In genomic region chr16:80518436-80518835, GRCh38 we compare ENCODE assay signal across 13 cellular contexts. TPM values are rescaled to one million over a fixed set of nuclear protein-coding genes. Genes with fewer than 3 reads are reported as not detected.
DNase-seq lines count a peak whose midpoint lies in the region; ATAC-seq, FAIRE-seq and TF ChIP-seq lines count a peak whose summit lies in the region.
"Had no signal": no experiment of that assay in that cellular context is flagged by ENCODE, and none has a peak within 500 bp of the region (broad histone marks: within the 10 kb centered on the region; RNA-seq: fewer than 3 reads in every experiment).

No MANE protein-coding gene starts in this region.

- POLR2A ChIA-PET in GM12878 (lab: Charles Lee), result no interaction called here

- H3K27me3 Mint-ChIP-seq in stimulated activated memory B cell treated with anti-CD40 and anti-IgM and Interleukin-4, amounts not matched to agents 10 μg/mL and 1 μg/mL and 100 μg/mL, for 72 hours, result peaks cover 14% of the 10 kb centered on the region

- no peak overlapping the region for H2AFZ ChIP-seq in mammary epithelial cell (ENCODE audit: low read depth, low read length)
- H2AFZ ChIP-seq in GM12878 (ENCODE audit: control insufficient read depth, low read depth, low read length), result no peak overlapping the region

- BruUV-seq in mammary epithelial cell (replicated peaks; lab: Mats Ljungman, UMichigan), result no TSS peak
- no TSS peak for BruUV-seq in GM12878 (replicated peaks; lab: Mats Ljungman, UMichigan)

- peak; percentile 7 for FAIRE-seq in GM12878 (lab: Jason Lieb, UNC)

- SMC1A ChIA-PET in GM12878 (lab: Charles Lee; ENCODE audit: uncharacterized antibody, unreplicated experiment), result no interaction called here

- H3K27ac Mint-ChIP-seq in stimulated activated memory B cell treated with anti-CD40 and anti-IgM and Interleukin-4, amounts not matched to agents 10 μg/mL and 1 μg/mL and 100 μg/mL, for 72 hours, result no peak overlapping the region

- no peak for TF ChIP-seq RAD21 in GM12878 (IDR thresholded peaks at IDR 0.05; ENCODE audit: insufficient read depth, low read depth, low read length)

- DNase-seq in mammary epithelial cell (peak; percentile 60), breast epithelium (ENCODE audit: low spot score in 2 of 2) (no peak), Peyer's patch (peak in 2 of 3 donors; percentile 59), GM12878 (ENCODE audit: low read depth, low spot score) (no peak), vagina (ENCODE audit: extremely low spot score in 2 of 2) (no peak), AML-193 (lab: John Stamatoyannopoulos, UW) (no peak), Kasumi-1 (lab: John Stamatoyannopoulos, UW) (no peak)
- DNase-seq: effector memory CD4-positive, alpha-beta T cell; NCI-H1417 treated with DMSO at 0.1 percent for 48 hours; T1000 had no signal

- no peaks in the 10 kb centered on the region for H3K9me3 ChIP-seq in mammary epithelial cell (replicated peaks; ENCODE audit: insufficient read depth, low read length)
- H3K9me3 ChIP-seq in breast epithelium, result no peaks in the 10 kb centered on the region
- no peaks in the 10 kb centered on the region for H3K9me3 ChIP-seq in Peyer's patch
- H3K9me3 ChIP-seq in GM12878 (replicated peaks; ENCODE audit: control insufficient read depth, insufficient read depth, low read length), result no peaks in the 10 kb centered on the region
- H3K9me3 ChIP-seq in vagina, result no peaks in the 10 kb centered on the region

- in situ Hi-C loops in mammary epithelial cell (cut with MboI; ENCODE audit: low sequenced_read_pairs in 2 of 2), result no loop called here
- in situ Hi-C loops in GM12878 (cut with MboI), result no loop called here

- RAD21 ChIA-PET in GM12878 (lab: Charles Lee; ENCODE audit: unreplicated experiment), result no interaction called here

- no peak overlapping the region for H3K9ac ChIP-seq in mammary epithelial cell (ENCODE audit: insufficient read depth, low read length)
- no peak overlapping the region for H3K9ac ChIP-seq in GM12878 (ENCODE audit: control insufficient read depth, insufficient read depth, low read length)

- TF ChIP-seq EP300 in GM12878 (IDR thresholded peaks at IDR 0.05; ENCODE audit: borderline replicate concordance in 1 of 2, control insufficient read depth in 1 of 2, low read depth in 2 of 2, low read length in 2 of 2), result no peak

- H3K4me3 Mint-ChIP-seq in stimulated activated memory B cell treated with anti-CD40 and anti-IgM and Interleukin-4, amounts not matched to agents 10 μg/mL and 1 μg/mL and 100 μg/mL, for 72 hours, result no peak overlapping the region

- H3K36me3 Mint-ChIP-seq in stimulated activated memory B cell treated with anti-CD40 and anti-IgM and Interleukin-4, amounts not matched to agents 10 μg/mL and 1 μg/mL and 100 μg/mL, for 72 hours, result no peaks in the 10 kb centered on the region

- TF ChIP-seq POLR2A in breast epithelium (IDR thresholded peaks at IDR 0.05), result no peak
- no peak for TF ChIP-seq POLR2A in Peyer's patch (IDR thresholded peaks at IDR 0.05)
- TF ChIP-seq POLR2A in GM12878 (IDR thresholded peaks at IDR 0.05; ENCODE audit: low read depth, low read length), result no peak
- no peak for TF ChIP-seq POLR2A in vagina (IDR thresholded peaks at IDR 0.05)

- H3K27ac ChIP-seq in mammary epithelial cell (ENCODE audit: insufficient read depth, low read depth, low read length) (no peak overlapping the region), breast epithelium (no peak overlapping the region), Peyer's patch (no peak overlapping the region), GM12878 (ENCODE audit: control insufficient read depth, insufficient read depth) (no peak overlapping the region), vagina (no peak overlapping the region)

- no peak for ATAC-seq in GM12878
- ATAC-seq in stimulated activated memory B cell treated with anti-CD40 and anti-IgM and Interleukin-4, amounts not matched to agents 10 μg/mL and 1 μg/mL and 100 μg/mL, for 72 hours, result peak; percentile 76
- ATAC-seq: sciatic nerve had no signal

- no peak for TF ChIP-seq CTCF in mammary epithelial cell (conservative IDR thresholded peaks at IDR 0.05 in 1 of 2, IDR thresholded peaks at IDR 0.05 in 1 of 2; ENCODE audit: extremely low read depth in 1 of 2, insufficient read depth in 1 of 2, low read depth in 1 of 2, low read length in 2 of 2)
- no peak for TF ChIP-seq CTCF in breast epithelium (IDR thresholded peaks at IDR 0.05)
- no peak for TF ChIP-seq CTCF in Peyer's patch (IDR thresholded peaks at IDR 0.05)
- no peak for TF ChIP-seq CTCF in GM12878 (IDR thresholded peaks at IDR 0.05 in 2 of 3, conservative IDR thresholded peaks at IDR 0.05 in 1 of 3; ENCODE audit: control insufficient read depth in 2 of 3, extremely low read depth in 1 of 3, insufficient read depth in 1 of 3, low read depth in 3 of 3, low read length in 3 of 3)
- no peak for TF ChIP-seq CTCF in vagina (IDR thresholded peaks at IDR 0.05)

- CTCF ChIA-PET in mammary epithelial cell (lab: Charles Lee; ENCODE audit: low non-redundant PET), result no interaction called here
- CTCF ChIA-PET in GM12878 (lab: Yijun Ruan, JAX), result interaction anchor here (0.6 to 3.1 kb wide), 2 partner anchors 8 to 436 kb away, joined by 3 to 18 read pairs; no protein-coding TSS in a partner anchor

- H3K27me3 ChIP-seq in mammary epithelial cell (ENCODE audit: insufficient read depth, low read length) (no peaks in the 10 kb centered on the region), breast epithelium (no peaks in the 10 kb centered on the region), Peyer's patch (no peaks in the 10 kb centered on the region), GM12878 (replicated peaks in 1 of 2; ENCODE audit: control insufficient read depth in 2 of 2, insufficient read depth in 2 of 2, low read length in 1 of 2) (no peaks in the 10 kb centered on the region), vagina (no peaks in the 10 kb centered on the region)

- no peaks in the 10 kb centered on the region for H4K20me1 ChIP-seq in mammary epithelial cell (ENCODE audit: insufficient read depth, low read length)
- no peaks in the 10 kb centered on the region for H4K20me1 ChIP-seq in GM12878 (ENCODE audit: control insufficient read depth, insufficient read depth)

- no peaks in the 10 kb centered on the region for H3K4me1 ChIP-seq in mammary epithelial cell (ENCODE audit: insufficient read depth, low read length)
- no peaks in the 10 kb centered on the region for H3K4me1 ChIP-seq in breast epithelium
- H3K4me1 ChIP-seq in Peyer's patch, result peaks cover 0 to 4% (median 0%) of the 10 kb centered on the region in 4 donors
- no peaks in the 10 kb centered on the region for H3K4me1 ChIP-seq in GM12878 (ENCODE audit: control insufficient read depth, insufficient read depth, low read length)
- no peaks in the 10 kb centered on the region for H3K4me1 ChIP-seq in vagina

- H3K4me1 Mint-ChIP-seq in stimulated activated memory B cell treated with anti-CD40 and anti-IgM and Interleukin-4, amounts not matched to agents 10 μg/mL and 1 μg/mL and 100 μg/mL, for 72 hours, result peaks cover 14% of the 10 kb centered on the region

- dilution Hi-C loops in mammary epithelial cell (cut with HindIII; ENCODE audit: low sequenced_read_pairs), result no loop called here

- H3K4me3 ChIP-seq in mammary epithelial cell (replicated peaks in 1 of 3; ENCODE audit: insufficient read depth in 1 of 3, low read depth in 2 of 3, low read length in 3 of 3) (no peak overlapping the region), breast epithelium (no peak overlapping the region), Peyer's patch (no peak overlapping the region), GM12878 (no peak overlapping the region), vagina (no peak overlapping the region)

- H3K79me2 ChIP-seq in mammary epithelial cell (ENCODE audit: insufficient read depth, low read length) (no peaks in the 10 kb centered on the region), GM12878 (ENCODE audit: control insufficient read depth, insufficient read depth, low read length) (no peaks in the 10 kb centered on the region)

- no peaks in the 10 kb centered on the region for H3K36me3 ChIP-seq in mammary epithelial cell (ENCODE audit: insufficient read depth, low read length)
- H3K36me3 ChIP-seq in breast epithelium, result no peaks in the 10 kb centered on the region
- no peaks in the 10 kb centered on the region for H3K36me3 ChIP-seq in Peyer's patch
- H3K36me3 ChIP-seq in GM12878 (ENCODE audit: control insufficient read depth in 2 of 2, insufficient read depth in 2 of 2, low read length in 1 of 2), result no peaks in the 10 kb centered on the region
- no peaks in the 10 kb centered on the region for H3K36me3 ChIP-seq in vagina

- H3K4me2 ChIP-seq in mammary epithelial cell (ENCODE audit: insufficient read depth, low read depth, low read length) (no peak overlapping the region), GM12878 (ENCODE audit: control insufficient read depth, insufficient read depth) (no peak overlapping the region)

- WGBS in mammary epithelial cell (ENCODE audit: low coverage, missing lambda C conversion rate), result 59% methylated on average over 7 of the region's 7 CpGs
- under 1% methylated on average over 7 of the region's 7 CpGs for WGBS in GM12878 (ENCODE audit: insufficient coverage, insufficient replicate concordance, low lambda C conversion rate, missing lambda C conversion rate)

- intact Hi-C loops in mammary epithelial cell (cut with micrococcal nuclease) (no loop called here), breast epithelium (cut with DNase I; ENCODE audit: low total_unique reads) (loop anchor here (2.0 kb wide), 1 partner anchor 68 kb away; no protein-coding TSS in a partner anchor), GM12878 (cut with micrococcal nuclease; ENCODE audit: unreplicated experiment) (no loop called here), vagina (cut with DNase I) (no loop called here)

- peaks cover 3% of the 10 kb centered on the region for H3K9me3 Mint-ChIP-seq in stimulated activated memory B cell treated with anti-CD40 and anti-IgM and Interleukin-4, amounts not matched to agents 10 μg/mL and 1 μg/mL and 100 μg/mL, for 72 hours

RNA-seq across cellular contexts. Expression of gene DYNLRB2, which starts 22.4 kb away (rescaled TPM):
- total RNA-seq in mammary epithelial cell, result under 1 TPM in 1 of 2 donors, not detected in 1; 0.33 TPM
- polyA plus RNA-seq in mammary epithelial cell, result not detected
- polyA minus RNA-seq in mammary epithelial cell, result not detected
- total RNA-seq in breast epithelium, result 1 to 10 TPM; 1.9 to 8.5 (median 4.6) TPM
- not detected for total RNA-seq in Peyer's patch
- not detected in 2 replicates for total RNA-seq in GM12878 (2013; cell fraction: nucleolus; rRNA removed)
- not detected in 2 replicates for total RNA-seq in GM12878 (2014; rRNA removed)
- 0.40 TPM in 1 of 2 replicates, not detected in the other for total RNA-seq in GM12878 (2014; rRNA removed; fragmentation: Illumina TruSeq; extraction: Trizol)
- not detected in 2 replicates for total RNA-seq in GM12878 (2021)
- 4.8 TPM for polyA plus RNA-seq in GM12878 (2011; ENCODE audit: low read depth)
- not detected in 2 replicates for polyA plus RNA-seq in GM12878 (2011; rRNA removed)
- not detected in 2 replicates for polyA plus RNA-seq in GM12878 (2011; cell fraction: cytosol; rRNA removed)
- polyA plus RNA-seq in GM12878 (2011; cell fraction: nucleus; rRNA removed), result not detected in 2 replicates
- 0.43 TPM in 1 of 2 replicates, not detected in the other for polyA plus RNA-seq in GM12878 (2012)
- 0.21 TPM in 1 of 2 replicates, not detected in the other for polyA plus RNA-seq in GM12878 (2014; fragmentation: Illumina TruSeq; extraction: Trizol)
- polyA plus RNA-seq in GM12878 (2014; fragmentation: Nextera tagmentation; extraction: Ambion mirVana), result under 1 TPM; 0.33 to 0.52 TPM
- polyA plus RNA-seq in GM12878 (2014; rRNA removed), result 0.37 TPM in 1 of 2 replicates, not detected in the other
- 1 to 10 TPM in 1 of 2 experiments, not detected in 1; 1.2 TPM for polyA plus RNA-seq in GM12878 (2016; fragmentation: Nextera tagmentation; extraction: Ambion mirVana)
- not detected in 2 replicates for polyA minus RNA-seq in GM12878 (2011; rRNA and poly(A)+ RNA removed)
- polyA minus RNA-seq in GM12878 (2011; cell fraction: cytosol; rRNA and poly(A)+ RNA removed), result not detected in 2 replicates
- not detected in 2 replicates for polyA minus RNA-seq in GM12878 (2011; cell fraction: nucleus; rRNA and poly(A)+ RNA removed)
- total RNA-seq in vagina, result not detected
- total RNA-seq: mononuclear cell had no signal

Comparison
In these comparisons a context has a peak if more than half of its experiments do, and no peak if none do; other contexts are left out.
1. DNase-seq: peak in mammary epithelial cell (single experiment) and Peyer's patch (2 of 3); none in breast epithelium (0 of 2), GM12878 (single experiment), vagina (0 of 2), AML-193 (0 of 2) and Kasumi-1 (0 of 2).